Comparison of ENCODE assay signal across 8 cellular contexts in genomic region chr1:239952348-239953307, GRCh38.
A peak's percentile ranks its signal among the peaks of the same experiment; 100 is the strongest.
DNase-seq lines count a peak whose midpoint lies in the region; ATAC-seq and FAIRE-seq lines count a peak whose summit lies in the region.

No MANE protein-coding gene starts in this region.

- peak; percentile 62 for ATAC-seq in GM21825 (IDR thresholded peaks at IDR 0.05; ENCODE audit: unreplicated experiment)
- ATAC-seq in GM21529 (IDR thresholded peaks at IDR 0.05; ENCODE audit: unreplicated experiment): no peak
- ATAC-seq in HG03196 (IDR thresholded peaks at IDR 0.05; ENCODE audit: unreplicated experiment): no peak

- FAIRE-seq in frontal cortex (lab: Jason Lieb, UNC): no peak

- DNase-seq in ELR (ENCODE audit: low read depth): peak; percentile 40
- peak; percentile 67 for DNase-seq in RPMI8226
- peak; percentile 59 for DNase-seq in iPS-NIHi7 (ENCODE audit: extremely low spot score)
- no peak for DNase-seq in frontal cortex (ENCODE audit: low spot score in 2 of 2)
- DNase-seq in NCI-H2171 (lab: John Stamatoyannopoulos, UW): no peak

Comparison
In these comparisons a context has a peak if more than half of its experiments do, and no peak if none do; other contexts are left out.
1. DNase-seq: peak in ELR (single experiment), RPMI8226 (single experiment) and iPS-NIHi7 (single experiment); none in frontal cortex (0 of 2) and NCI-H2171 (single experiment).